In genomic region chr7:2518101-2518500, GRCh38 we compare ENCODE assay signal across 14 cellular contexts. TPM values are rescaled to one million over a fixed set of nuclear protein-coding genes. Genes with fewer than 3 reads are reported as not detected.
DNase-seq lines count a peak whose midpoint lies in the region; ATAC-seq and TF ChIP-seq lines count a peak whose summit lies in the region.
"Had no signal": no experiment of that assay in that cellular context is flagged by ENCODE, and none has a peak within 500 bp of the region (broad histone marks: within the 10 kb centered on the region; RNA-seq: fewer than 3 reads in every experiment).

No MANE protein-coding gene starts in this region.

- no peak overlapping the region for H2BK5ac ChIP-seq in mesendoderm (ENCODE audit: low read length)

- no peaks in the 10 kb centered on the region for H3K79me1 ChIP-seq in mesendoderm (ENCODE audit: low read length)

- no peak overlapping the region for H4K8ac ChIP-seq in mesendoderm (ENCODE audit: low read depth, low read length)

- no peak overlapping the region for H2BK15ac ChIP-seq in mesendoderm (replicated peaks; ENCODE audit: low read depth)

- CTCF ChIA-PET in activated B cell treated with CpG ODN at 0.5 μM for 24 hours (lab: Charles Lee) = no interaction called here

- DNase-seq in G401 (ENCODE audit: low spot score) (peak; percentile 88), activated B cell treated with CpG ODN at 0.5 μM for 24 hours (no peak), mesendoderm (peak; percentile 68), NCI-H187 (lab: John Stamatoyannopoulos, UW) (no peak), putamen (ENCODE audit: low spot score) (no peak), cortex of kidney (lab: John Stamatoyannopoulos, UW) (no peak)
- DNase-seq: activated naive CD4-positive, alpha-beta T cell treated with Interleukin-2 at 50 U/mL for 16 hours; NCI-H2227 treated with DMSO at 0.1 percent for 48 hours had no signal

- peaks cover 9% of the 10 kb centered on the region for H3K27me3 ChIP-seq in mesendoderm (ENCODE audit: insufficient read depth, low read length, poor library complexity)
- H3K27me3 ChIP-seq: right atrium auricular region had no signal

- peaks cover 12% of the 10 kb centered on the region for H3K4me1 ChIP-seq in mesendoderm (ENCODE audit: control insufficient read depth, low read depth, low read length)

- H3K9me3 Mint-ChIP-seq in activated B cell treated with CpG ODN at 0.5 μM for 24 hours = no peaks in the 10 kb centered on the region

- POLR2A ChIA-PET in activated B cell treated with CpG ODN at 0.5 μM for 24 hours (lab: Charles Lee) = interaction anchor here (0.5 to 4.3 kb wide), 5 partner anchors 10 to 49 kb away, joined by 3 to 142 read pairs (median 9); no protein-coding TSS in a partner anchor

- no peaks in the 10 kb centered on the region for H3K79me2 ChIP-seq in mesendoderm (ENCODE audit: control insufficient read depth, insufficient read depth, low read length)

- no peak overlapping the region for H2BK120ac ChIP-seq in mesendoderm (ENCODE audit: low read depth, low read length)

- H3K23ac ChIP-seq in mesendoderm (ENCODE audit: low read length) = peak overlapping the region; percentile 45

- TF ChIP-seq CTCF in C4-2B (conservative IDR thresholded peaks at IDR 0.05) (no peak), activated B cell treated with CpG ODN at 0.5 μM for 24 hours (IDR thresholded peaks at IDR 0.05) (no peak)

- no CpG with 5 or more reads among the region's 8 CpGs for WGBS in mesendoderm (ENCODE audit: extremely low coverage, insufficient coverage, low lambda C conversion rate)

- intact Hi-C loops in activated B cell treated with CpG ODN at 0.5 μM for 24 hours (cut with micrococcal nuclease) = loop anchor here (2.0 kb wide), 2 partner anchors 113 to 163 kb away; partner anchors contain the start of genes EIF3B and TTYH3

- H3K18ac ChIP-seq in mesendoderm (ENCODE audit: low read length) = peak overlapping the region; percentile 7

- no peak overlapping the region for H3K9ac ChIP-seq in mesendoderm (ENCODE audit: low read length)

- H3K56ac ChIP-seq in mesendoderm (ENCODE audit: low read length) = peak overlapping the region; percentile 82

- H3K27me3 Mint-ChIP-seq in activated B cell treated with CpG ODN at 0.5 μM for 24 hours = no peaks in the 10 kb centered on the region

- in situ Hi-C loops in G401 (cut with HindIII; ENCODE audit: low sequenced_read_pairs) = no loop called here

- no peaks in the 10 kb centered on the region for H3K36me3 ChIP-seq in mesendoderm (ENCODE audit: control insufficient read depth, insufficient read depth, low read length)
- H3K36me3 ChIP-seq: right atrium auricular region had no signal

- H3K4me3 Mint-ChIP-seq in activated B cell treated with CpG ODN at 0.5 μM for 24 hours = peak overlapping the region; percentile 64

- peaks cover 43% of the 10 kb centered on the region for H3K4me1 Mint-ChIP-seq in activated B cell treated with CpG ODN at 0.5 μM for 24 hours

- no peak overlapping the region for H3K4me2 ChIP-seq in mesendoderm (ENCODE audit: low read length)

- no peak overlapping the region for H3K4me3 ChIP-seq in mesendoderm (ENCODE audit: low read length)

- ATAC-seq in activated B cell treated with CpG ODN at 0.5 μM for 24 hours (ENCODE audit: low read depth) (no peak), HG02885 (IDR thresholded peaks at IDR 0.05; ENCODE audit: poor library complexity, unreplicated experiment) (no peak)

- H3K27ac ChIP-seq in C4-2B = peak overlapping the region; percentile 79; the same call in 1 of the 2 replicates
- no peak overlapping the region for H3K27ac ChIP-seq in mesendoderm (ENCODE audit: low read depth, low read length)

- H3K36me3 Mint-ChIP-seq in activated B cell treated with CpG ODN at 0.5 μM for 24 hours (ENCODE audit: low read depth) = peaks cover 22% of the 10 kb centered on the region

- H3K27ac Mint-ChIP-seq in activated B cell treated with CpG ODN at 0.5 μM for 24 hours = peak overlapping the region; percentile 19

- H4K5ac ChIP-seq in mesendoderm (ENCODE audit: low read length) = no peak overlapping the region

- H2AK5ac ChIP-seq in mesendoderm (ENCODE audit: low read length) = no peak overlapping the region

- H3K4ac ChIP-seq in mesendoderm (ENCODE audit: low read depth, low read length) = no peak overlapping the region

RNA-seq across cellular contexts. Expression of gene LFNG, which starts 1.5 kb away (rescaled TPM):
- 3.4 and 5.6 TPM in 2 replicates for total RNA-seq in G401 (2014; rRNA removed; shearing (Covaris generic))
- 87.4 and 95.8 TPM in 2 replicates for total RNA-seq in activated B cell treated with CpG ODN at 0.5 μM for 24 hours
- 1.2 TPM for polyA plus RNA-seq in mesendoderm (2013, experiment 1 of 2)
- polyA plus RNA-seq in mesendoderm (2013, experiment 2 of 2) = 1.7 TPM

RNA-seq across cellular contexts. Expression of gene BRAT1, which starts 37.2 kb away (rescaled TPM):
- total RNA-seq in G401 (2014; rRNA removed; shearing (Covaris generic)) = 87.3 and 104 TPM in 2 replicates
- total RNA-seq in activated B cell treated with CpG ODN at 0.5 μM for 24 hours = 29.6 and 31.7 TPM in 2 replicates
- 18.2 TPM for polyA plus RNA-seq in mesendoderm (2013, experiment 1 of 2)
- polyA plus RNA-seq in mesendoderm (2013, experiment 2 of 2) = 18.3 TPM

RNA-seq across cellular contexts. Expression of gene IQCE, which starts 40.7 kb away (rescaled TPM):
- total RNA-seq in G401 (2014; rRNA removed; shearing (Covaris generic)) = 21.6 and 32.9 TPM in 2 replicates
- total RNA-seq in activated B cell treated with CpG ODN at 0.5 μM for 24 hours = 7.5 and 7.7 TPM in 2 replicates
- 3.1 TPM for polyA plus RNA-seq in mesendoderm (2013, experiment 1 of 2)
- 2.8 TPM for polyA plus RNA-seq in mesendoderm (2013, experiment 2 of 2)

RNA-seq across cellular contexts. Expression of gene GRIFIN, which starts 41.9 kb away (rescaled TPM):
- total RNA-seq in G401 (2014; rRNA removed; shearing (Covaris generic)) = not detected in 2 replicates
- not detected in 2 replicates for total RNA-seq in activated B cell treated with CpG ODN at 0.5 μM for 24 hours
- not detected for polyA plus RNA-seq in mesendoderm (2013, experiment 1 of 2)
- not detected for polyA plus RNA-seq in mesendoderm (2013, experiment 2 of 2)
- total RNA-seq: Daoy, endothelial cell of umbilical vein, right atrium auricular region had no signal
- polyA plus RNA-seq: endothelial cell of umbilical vein, keratinocyte had no signal

Comparison
In these comparisons a context has a peak if more than half of its experiments do, and no peak if none do; other contexts are left out.
1. DNase-seq: peak in G401 (single experiment) and mesendoderm (single experiment); none in activated B cell treated with CpG ODN at 0.5 μM for 24 hours (single experiment), NCI-H187 (0 of 2), putamen (single experiment) and cortex of kidney (single experiment).
2. RNA of gene LFNG, which starts 1.5 kb away (total RNA-seq): 87.4 to 95.8 TPM in activated B cell treated with CpG ODN at 0.5 μM for 24 hours; 3.4 to 5.6 TPM in G401; every median in the first group is over 10 times any median in the second.